Comparison of ENCODE assay signal across 20 cellular contexts in genomic region chr1:165960136-165960535, GRCh38.
DNase-seq lines count a peak whose midpoint lies in the region; ATAC-seq and TF ChIP-seq lines count a peak whose summit lies in the region.
"Had no signal": no experiment of that assay in that cellular context is flagged by ENCODE, and none has a peak within 500 bp of the region (broad histone marks: within the 10 kb centered on the region; RNA-seq: fewer than 3 reads in every experiment).

No MANE protein-coding gene starts in this region.

- TF ChIP-seq CTCF in AG09309 (IDR thresholded peaks at IDR 0.05; ENCODE audit: control insufficient read depth, insufficient read depth, low read depth, low read length, missing control alignments) (no peak), fibroblast of villous mesenchyme (IDR thresholded peaks at IDR 0.05; ENCODE audit: insufficient read depth, low read depth, low read length) (no peak)

- H3K9ac ChIP-seq in adipocyte (ENCODE audit: low read length) = no peak overlapping the region

- H3K9me3 ChIP-seq in adipocyte (ENCODE audit: control insufficient read depth, low read length) = no peaks in the 10 kb centered on the region

- H3K4me3 ChIP-seq in AG09309 (ENCODE audit: control insufficient read depth, low read depth, low read length) (no peak overlapping the region), adipocyte (ENCODE audit: low read length) (no peak overlapping the region), fibroblast of villous mesenchyme (ENCODE audit: low read depth, low read length) (no peak overlapping the region)

- no peak for ATAC-seq in HG02588 (IDR thresholded peaks at IDR 0.05; ENCODE audit: unreplicated experiment)
- ATAC-seq: CD8-positive, alpha-beta T cell had no signal

- no peaks in the 10 kb centered on the region for H3K36me3 ChIP-seq in adipocyte (ENCODE audit: control insufficient read depth, insufficient read depth, low read length, severe bottlenecking)

- DNase-seq in AG09309 (ENCODE audit: low read depth) = peak; percentile 11
- peak; percentile 69 for DNase-seq in HCEC 1CT
- DNase-seq in adipocyte (ENCODE audit: low read depth) = peak; percentile 19
- peak; percentile 19 for DNase-seq in fibroblast of villous mesenchyme (ENCODE audit: low read depth)
- DNase-seq in NOMO-1 treated with DMSO at 0.1 percent for 48 hours (lab: John Stamatoyannopoulos, UW; ENCODE audit: unreplicated experiment) = no peak
- no peak for DNase-seq in DMS153 (lab: John Stamatoyannopoulos, UW)
- no peak for DNase-seq in OCI-M2 (lab: John Stamatoyannopoulos, UW; ENCODE audit: unreplicated experiment)
- DNase-seq: ACHN; AML-193; C1 segment of cervical spinal cord; CD8-positive, alpha-beta T cell; H9; KG1; NCI-H1092 treated with DMSO at 0.1 percent for 48 hours; NCI-H146; NCI-H2029 treated with DMSO at 0.1 percent for 48 hours; NCI-H524 treated with DMSO at 0.1 percent for 48 hours; NCI-H82; Right ventricle myocardium superior had no signal

- no peaks in the 10 kb centered on the region for H3K4me1 ChIP-seq in adipocyte (ENCODE audit: control insufficient read depth, insufficient read depth, low read length)

- no peaks in the 10 kb centered on the region for H3K27me3 ChIP-seq in adipocyte (replicated peaks; ENCODE audit: control insufficient read depth, insufficient read depth, low read length)

Comparison
In these comparisons a context has a peak if more than half of its experiments do, and no peak if none do; other contexts are left out.
1. DNase-seq: peak in AG09309 (single experiment), HCEC 1CT (single experiment), adipocyte (single experiment) and fibroblast of villous mesenchyme (single experiment); none in NOMO-1 treated with DMSO at 0.1 percent for 48 hours (single experiment), DMS153 (single experiment) and OCI-M2 (single experiment).